Comparison of ENCODE assay signal across 31 cellular contexts in the genomic region with DNA sequence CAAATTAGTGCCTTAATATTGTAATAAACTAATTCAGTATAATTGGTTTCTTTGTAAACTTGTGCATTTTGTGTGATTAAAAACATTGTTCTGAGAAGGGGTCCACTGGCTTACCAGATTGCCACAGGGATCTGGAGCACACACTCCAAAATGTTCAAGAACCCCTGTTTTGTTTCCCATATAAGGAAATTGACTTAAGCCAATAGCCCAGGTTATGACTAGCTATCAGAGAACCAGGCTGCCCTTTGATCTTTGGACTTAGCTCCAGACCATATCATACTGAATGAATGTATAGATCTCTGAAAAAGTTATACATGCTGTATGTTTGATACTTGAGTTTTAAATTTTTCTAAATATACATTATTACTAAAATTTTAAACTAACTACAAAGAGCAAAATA.
"Had no signal": no experiment of that assay in that cellular context is flagged by ENCODE, and none has a peak within 500 bp of the region (broad histone marks: within the 10 kb centered on the region; RNA-seq: fewer than 3 reads in every experiment).

No MANE protein-coding gene starts in this region.

- H3K9me3 ChIP-seq: ovary, psoas muscle, sigmoid colon, spleen, suprapubic skin, testis, tibial artery, transverse colon, upper lobe of right lung, uterus had no signal

- H2AFZ ChIP-seq: neural progenitor cell, parathyroid adenoma had no signal

- H3K9ac ChIP-seq: neural progenitor cell, parathyroid adenoma had no signal

- DNase-seq: naive thymus-derived CD4-positive, alpha-beta T cell; natural killer cell; occipital lobe; ovary; posterior cingulate gyrus; psoas muscle; right cardiac atrium; sigmoid colon; spleen; stimulated activated CD4-positive, alpha-beta T cell treated with anti-CD3 and anti-CD28 coated beads, Interleukin-12 subunit alpha, Interleukin-12 subunit beta, amount 100 ng/mL, for 4 hours; stimulated activated CD4-positive, alpha-beta T cell treated with anti-CD3 and anti-CD28 coated beads, Interleukin-1b, Interleukin-23, amount 100 ng/mL, for 48 hours; stimulated activated CD4-positive, alpha-beta T cell treated with anti-CD3 and anti-CD28 coated beads, Interleukin-4, amount 100 ng/mL, for 1 hour; stimulated activated CD4-positive, alpha-beta T cell treated with anti-CD3 and anti-CD28 coated beads, Interleukin-4, amount 100 ng/mL, for 4 hours; stimulated activated CD8-positive, alpha-beta memory T cell treated with anti-CD3 and anti-CD28 coated beads, Interleukin-4, amount 100 ng/mL, for 48 hours; stimulated activated naive CD4-positive, alpha-beta T cell; stimulated activated naive CD8-positive, alpha-beta T cell treated with anti-CD3 and anti-CD28 coated beads, Interleukin-15, amount 100 ng/mL, for 72 hours; stimulated activated naive CD8-positive, alpha-beta T cell treated with anti-CD3 and anti-CD28 coated beads, Interleukin-15, Interleukin-2, amounts not matched to agents 100 U/mL and 50 U/mL, for 24 hours; substantia nigra; testis; tibial artery; transverse colon; upper lobe of right lung; uterus had no signal

- H3K36me3 Mint-ChIP-seq: natural killer cell, neural progenitor cell, type B pancreatic cell had no signal

- H3K4me1 ChIP-seq: neural progenitor cell, parathyroid adenoma, psoas muscle, sigmoid colon, spleen, suprapubic skin, testis, tibial artery, uterus had no signal

- H3K27me3 ChIP-seq: neural progenitor cell, ovary, sigmoid colon, spleen, suprapubic skin, testis, tibial artery, transverse colon, upper lobe of right lung, uterus had no signal

- H3K27ac ChIP-seq: neural progenitor cell, ovary, parathyroid adenoma, psoas muscle, sigmoid colon, spleen, suprapubic skin, testis, tibial artery, transverse colon, upper lobe of right lung, uterus had no signal

- H3K36me3 ChIP-seq: neural progenitor cell, ovary, suprapubic skin, tibial artery, transverse colon, upper lobe of right lung, uterus had no signal

- H3K4me3 ChIP-seq: neural progenitor cell, ovary, psoas muscle, sigmoid colon, smooth muscle cell, spleen, suprapubic skin, testis, tibial artery, transverse colon, upper lobe of right lung, uterus had no signal

- ATAC-seq: naive thymus-derived CD4-positive, alpha-beta T cell; natural killer cell; psoas muscle; right cardiac atrium; stimulated activated memory B cell treated with anti-CD40 and anti-IgM and Interleukin-4, amounts not matched to agents 10 μg/mL and 1 μg/mL and 100 μg/mL, for 72 hours; stimulated activated naive CD8-positive, alpha-beta T cell treated with anti-CD3 and anti-CD28 coated beads, Interleukin-15, amount 100 ng/mL, for 72 hours; stimulated activated naive CD8-positive, alpha-beta T cell treated with anti-CD3 and anti-CD28 coated beads, Interleukin-15, Interleukin-2, amounts not matched to agents 100 U/mL and 50 U/mL, for 24 hours; upper lobe of right lung had no signal

- H3K9me3 Mint-ChIP-seq: naive thymus-derived CD4-positive, alpha-beta T cell; natural killer cell; nephron; neural progenitor cell; stimulated activated memory B cell treated with anti-CD40 and anti-IgM and Interleukin-4, amounts not matched to agents 10 μg/mL and 1 μg/mL and 100 μg/mL, for 72 hours; stimulated activated naive CD8-positive, alpha-beta T cell treated with anti-CD3 and anti-CD28 coated beads, Interleukin-15, amount 100 ng/mL, for 72 hours; type B pancreatic cell had no signal

- H3K4me3 Mint-ChIP-seq: naive thymus-derived CD4-positive, alpha-beta T cell; natural killer cell; nephron; neural progenitor cell; stimulated activated memory B cell treated with anti-CD40 and anti-IgM and Interleukin-4, amounts not matched to agents 10 μg/mL and 1 μg/mL and 100 μg/mL, for 72 hours; stimulated activated naive CD8-positive, alpha-beta T cell treated with anti-CD3 and anti-CD28 coated beads, Interleukin-15, amount 100 ng/mL, for 72 hours; type B pancreatic cell had no signal

- H3K79me2 ChIP-seq: parathyroid adenoma had no signal

- H3K27ac Mint-ChIP-seq: naive thymus-derived CD4-positive, alpha-beta T cell; natural killer cell; nephron; neural progenitor cell; progenitor cell of endocrine pancreas; stimulated activated memory B cell treated with anti-CD40 and anti-IgM and Interleukin-4, amounts not matched to agents 10 μg/mL and 1 μg/mL and 100 μg/mL, for 72 hours; stimulated activated naive CD8-positive, alpha-beta T cell treated with anti-CD3 and anti-CD28 coated beads, Interleukin-15, amount 100 ng/mL, for 72 hours; type B pancreatic cell had no signal

- H3K4me1 Mint-ChIP-seq: naive thymus-derived CD4-positive, alpha-beta T cell; natural killer cell; nephron; neural progenitor cell; stimulated activated memory B cell treated with anti-CD40 and anti-IgM and Interleukin-4, amounts not matched to agents 10 μg/mL and 1 μg/mL and 100 μg/mL, for 72 hours; stimulated activated naive CD8-positive, alpha-beta T cell treated with anti-CD3 and anti-CD28 coated beads, Interleukin-15, amount 100 ng/mL, for 72 hours had no signal

- H3K27me3 Mint-ChIP-seq: progenitor cell of endocrine pancreas; stimulated activated memory B cell treated with anti-CD40 and anti-IgM and Interleukin-4, amounts not matched to agents 10 μg/mL and 1 μg/mL and 100 μg/mL, for 72 hours; stimulated activated naive CD8-positive, alpha-beta T cell treated with anti-CD3 and anti-CD28 coated beads, Interleukin-15, amount 100 ng/mL, for 72 hours; type B pancreatic cell had no signal

- H3K4me2 ChIP-seq: neural progenitor cell, smooth muscle cell had no signal
